8 cellular contexts compared by ENCODE assay signal in genomic region chr19:33375156-33375744, GRCh38. TPM values are rescaled to one million over a fixed set of nuclear protein-coding genes. Genes with fewer than 3 reads are reported as not detected.
DNase-seq lines count a peak whose midpoint lies in the region; ATAC-seq and TF ChIP-seq lines count a peak whose summit lies in the region.

No MANE protein-coding gene starts in this region.

- H3K4me3 Mint-ChIP-seq in CD4-positive, alpha-beta T cell = peak overlapping the region; percentile 80
- peak overlapping the region; percentile 87 for H3K4me3 Mint-ChIP-seq in dendritic cell treated with granulocyte-macrophage colony-stimulating factor and Interleukin-4, amounts not matched to agents 40 ng/mL and 50 ng/mL, for 4 days
- peak overlapping the region; percentile 92 for H3K4me3 Mint-ChIP-seq in neural crest cell

- no peak for ATAC-seq in CD4-positive, alpha-beta T cell (ENCODE audit: poor library complexity)
- no peak for ATAC-seq in HG03520 (IDR thresholded peaks at IDR 0.05; ENCODE audit: unreplicated experiment)

- peaks cover 10% of the 10 kb centered on the region for H3F3A ChIP-seq in MM.1S (ENCODE audit: insufficient read depth, low read length)

- no peak for TF ChIP-seq CTCF in CD4-positive, alpha-beta T cell (IDR thresholded peaks at IDR 0.05)
- TF ChIP-seq CTCF in MM.1S (IDR thresholded peaks at IDR 0.05; ENCODE audit: low read length) = no peak
- TF ChIP-seq CTCF in neural crest cell (conservative IDR thresholded peaks at IDR 0.05) = no peak

- peak overlapping the region; percentile 65 for H3K27ac Mint-ChIP-seq in CD4-positive, alpha-beta T cell
- peak overlapping the region; percentile 0 for H3K27ac Mint-ChIP-seq in dendritic cell treated with granulocyte-macrophage colony-stimulating factor and Interleukin-4, amounts not matched to agents 40 ng/mL and 50 ng/mL, for 4 days
- no peak overlapping the region for H3K27ac Mint-ChIP-seq in neural crest cell (ENCODE audit: unreplicated experiment)

- H3K36me3 ChIP-seq in MM.1S (replicated peaks; ENCODE audit: insufficient read depth, low read length) = peaks cover 9% of the 10 kb centered on the region; the same call in 1 of the 2 replicates

- H3K4me1 ChIP-seq in MM.1S (ENCODE audit: low read length) = peaks cover 4% of the 10 kb centered on the region; the same call in 1 of the 2 replicates

- DNase-seq in CD4-positive, alpha-beta T cell = no peak
- DNase-seq in MM.1S (no peak), neural crest cell (ENCODE audit: low read depth, low spot score) (no peak), putamen (ENCODE audit: low spot score) (no peak), NCI-H2081 treated with DMSO at 0.1 percent for 48 hours (lab: John Stamatoyannopoulos, UW) (no peak), dermis blood vessel endothelial cell (no peak)

- no peak overlapping the region for H2AFZ ChIP-seq in MM.1S (ENCODE audit: low read length)

- peaks cover 18% of the 10 kb centered on the region for H3K36me3 Mint-ChIP-seq in CD4-positive, alpha-beta T cell (ENCODE audit: low read depth)
- H3K36me3 Mint-ChIP-seq in dendritic cell treated with granulocyte-macrophage colony-stimulating factor and Interleukin-4, amounts not matched to agents 40 ng/mL and 50 ng/mL, for 4 days (ENCODE audit: low read depth) = peaks cover 42% of the 10 kb centered on the region
- H3K36me3 Mint-ChIP-seq in neural crest cell (ENCODE audit: low read depth) = peaks cover 4% of the 10 kb centered on the region

- intact Hi-C loops in CD4-positive, alpha-beta T cell (cut with DNase I, micrococcal nuclease) = loop anchor here in 1 of 2 experiments (2.0 to 10.0 kb wide), 2 partner anchors 198 to 970 kb away; partner anchors contain the start of gene DPY19L3
- intact Hi-C loops in dendritic cell treated with granulocyte-macrophage colony-stimulating factor and Interleukin-4, amounts not matched to agents 40 ng/mL and 50 ng/mL, for 4 days (cut with micrococcal nuclease) = loop anchor here (10.0 kb wide), 1 partner anchor 130 kb away; no protein-coding TSS in a partner anchor

- no peaks in the 10 kb centered on the region for H3K9me3 ChIP-seq in CD4-positive, alpha-beta T cell (ENCODE audit: control insufficient read depth, low read length)
- no peaks in the 10 kb centered on the region for H3K9me3 ChIP-seq in MM.1S (replicated peaks; ENCODE audit: insufficient read depth, low read length)

- H4K20me1 ChIP-seq in MM.1S (ENCODE audit: insufficient read depth, low read length) = peaks cover 24% of the 10 kb centered on the region

- no peaks in the 10 kb centered on the region for H3K9me3 Mint-ChIP-seq in CD4-positive, alpha-beta T cell
- no peaks in the 10 kb centered on the region for H3K9me3 Mint-ChIP-seq in dendritic cell treated with granulocyte-macrophage colony-stimulating factor and Interleukin-4, amounts not matched to agents 40 ng/mL and 50 ng/mL, for 4 days
- H3K9me3 Mint-ChIP-seq in neural crest cell = no peaks in the 10 kb centered on the region

- CTCF ChIA-PET in CD4-positive, alpha-beta T cell (lab: Charles Lee) = interaction anchor here (1.4 to 2.0 kb wide), 3 partner anchors 32 to 198 kb away, joined by 4 to 8 read pairs (median 5); no protein-coding TSS in a partner anchor

- peaks cover 62% of the 10 kb centered on the region for H3K79me2 ChIP-seq in MM.1S (ENCODE audit: low read length)

- H3K4me3 ChIP-seq in MM.1S (ENCODE audit: low read length) = peak overlapping the region; percentile 77

- H3K9ac ChIP-seq in MM.1S (ENCODE audit: low read length) = peak overlapping the region; percentile 61; the same call in 1 of the 2 replicates

- no peaks in the 10 kb centered on the region for H3K9me2 ChIP-seq in MM.1S (replicated peaks; ENCODE audit: insufficient read depth, low read length)

- H3K27me3 Mint-ChIP-seq in CD4-positive, alpha-beta T cell = no peaks in the 10 kb centered on the region
- H3K27me3 Mint-ChIP-seq in dendritic cell treated with granulocyte-macrophage colony-stimulating factor and Interleukin-4, amounts not matched to agents 40 ng/mL and 50 ng/mL, for 4 days = no peaks in the 10 kb centered on the region
- H3K27me3 Mint-ChIP-seq in neural crest cell (ENCODE audit: low read depth) = no peaks in the 10 kb centered on the region

- H3K27ac ChIP-seq in CD4-positive, alpha-beta T cell (ENCODE audit: low read depth, low read length) = no peak overlapping the region
- no peak overlapping the region for H3K27ac ChIP-seq in MM.1S (ENCODE audit: low read length)

- H3K27me3 ChIP-seq in CD4-positive, alpha-beta T cell (ENCODE audit: control insufficient read depth, insufficient read depth, low read length) = no peaks in the 10 kb centered on the region
- no peaks in the 10 kb centered on the region for H3K27me3 ChIP-seq in MM.1S (replicated peaks; ENCODE audit: insufficient read depth, low read length)

- peaks cover 63% of the 10 kb centered on the region for H3K4me1 Mint-ChIP-seq in CD4-positive, alpha-beta T cell (ENCODE audit: low read depth)
- peaks cover 63% of the 10 kb centered on the region for H3K4me1 Mint-ChIP-seq in dendritic cell treated with granulocyte-macrophage colony-stimulating factor and Interleukin-4, amounts not matched to agents 40 ng/mL and 50 ng/mL, for 4 days (ENCODE audit: low read depth)
- peaks cover 50% of the 10 kb centered on the region for H3K4me1 Mint-ChIP-seq in neural crest cell

- H3K4me2 ChIP-seq in MM.1S (ENCODE audit: low read depth, low read length) = peak overlapping the region; percentile 88

- POLR2A ChIA-PET in CD4-positive, alpha-beta T cell (lab: Charles Lee) = interaction anchor here (1.8 to 3.8 kb wide), 4 partner anchors 31 to 294 kb away, joined by 5 to 42 read pairs (median 8); partner anchors contain the start of genes CEBPA and GPATCH1

RNA-seq across cellular contexts. Expression of gene CEBPG, which starts 1.7 kb away (rescaled TPM):
- total RNA-seq in CD4-positive, alpha-beta T cell = 10 to 100 TPM; 15.5 TPM
- total RNA-seq in neural crest cell = 40.2 and 41.9 TPM in 2 replicates
- total RNA-seq in dermis blood vessel endothelial cell = 32.6 and 38.6 TPM in 2 replicates
